13 cellular contexts compared by ENCODE assay signal in genomic region chr10:72729528-72729927, GRCh38. TPM values are rescaled to one million over a fixed set of nuclear protein-coding genes. Genes with fewer than 3 reads are reported as not detected.
DNase-seq lines count a peak whose midpoint lies in the region; ATAC-seq, FAIRE-seq and TF ChIP-seq lines count a peak whose summit lies in the region.
"Had no signal": no experiment of that assay in that cellular context is flagged by ENCODE, and none has a peak within 500 bp of the region (broad histone marks: within the 10 kb centered on the region; RNA-seq: fewer than 3 reads in every experiment).

No MANE protein-coding gene starts in this region.

- no peaks in the 10 kb centered on the region for H3K9me3 Mint-ChIP-seq in chondrocyte (ENCODE audit: low read depth)
- H3K9me3 Mint-ChIP-seq in Caco-2 (ENCODE audit: unreplicated experiment) = no peaks in the 10 kb centered on the region

- POLR2A ChIA-PET in Caco-2 (lab: Charles Lee) = no interaction called here

- H3K4me1 ChIP-seq in Caco-2 = no peaks in the 10 kb centered on the region; the same call in 1 of the 2 replicates

- no peaks in the 10 kb centered on the region for H3K27me3 Mint-ChIP-seq in chondrocyte (ENCODE audit: low read depth)
- H3K27me3 Mint-ChIP-seq in Caco-2 (ENCODE audit: insufficient read depth, unreplicated experiment) = no peaks in the 10 kb centered on the region

- intact Hi-C loops in Caco-2 (cut with micrococcal nuclease; ENCODE audit: unreplicated experiment) = no loop called here

- TF ChIP-seq CTCF in chondrocyte (IDR thresholded peaks at IDR 0.05) = no peak
- no peak for TF ChIP-seq CTCF in Caco-2 (IDR thresholded peaks at IDR 0.05; ENCODE audit: insufficient read depth in 1 of 2, low read depth in 1 of 2, low read length in 1 of 2, severe bottlenecking in 1 of 2, unreplicated experiment in 1 of 2)

- H3K27ac Mint-ChIP-seq in chondrocyte (ENCODE audit: unreplicated experiment) = peak overlapping the region; percentile 75
- no peak overlapping the region for H3K27ac Mint-ChIP-seq in Caco-2 (ENCODE audit: unreplicated experiment)

- TF ChIP-seq POLR2A in GM12891 (IDR thresholded peaks at IDR 0.05; ENCODE audit: low read depth, low read length) = no peak

- H3K4me3 Mint-ChIP-seq in chondrocyte (ENCODE audit: unreplicated experiment) = no peak overlapping the region
- no peak overlapping the region for H3K4me3 Mint-ChIP-seq in Caco-2 (ENCODE audit: unreplicated experiment)

- H3K36me3 ChIP-seq in Caco-2 (ENCODE audit: control insufficient read depth, insufficient read depth, low read length) = no peaks in the 10 kb centered on the region; the same call in 1 of the 2 replicates
- H3K36me3 ChIP-seq: stomach had no signal

- ATAC-seq in GM19452 (IDR thresholded peaks at IDR 0.05; ENCODE audit: unreplicated experiment) (peak; percentile 89), HG03095 (IDR thresholded peaks at IDR 0.05; ENCODE audit: unreplicated experiment) (peak; percentile 63), GM18520 (IDR thresholded peaks at IDR 0.05; ENCODE audit: unreplicated experiment) (no peak)

- no peaks in the 10 kb centered on the region for H3K27me3 ChIP-seq in Caco-2 (replicated peaks; ENCODE audit: control insufficient read depth, insufficient read depth, low read length)
- H3K27me3 ChIP-seq: stomach had no signal

- FAIRE-seq in GM12891 (lab: Jason Lieb, UNC) = peak; percentile 97

- H3K36me3 Mint-ChIP-seq in chondrocyte (ENCODE audit: low read depth) (peaks cover 1% of the 10 kb centered on the region), Caco-2 (ENCODE audit: insufficient read depth, unreplicated experiment) (peaks cover 4% of the 10 kb centered on the region)

- H3K9me3 ChIP-seq in Caco-2 = no peaks in the 10 kb centered on the region
- H3K9me3 ChIP-seq: stomach had no signal

- no peak for DNase-seq in GM12891 (ENCODE audit: insufficient read length, low spot score)
- DNase-seq in chondrocyte (ENCODE audit: low spot score) = no peak
- no peak for DNase-seq in stimulated activated naive CD4-positive, alpha-beta T cell (lab: John Stamatoyannopoulos, UW)
- DNase-seq in Caco-2 = no peak
- no peak for DNase-seq in islet precursor cell
- DNase-seq: DMS 273 treated with DMSO at 0.1 percent for 48 hours, head of caudate nucleus, NCI-H2171 treated with DMSO at 0.1 percent for 48 hours, stomach had no signal

- no TSS peak for BruUV-seq in Caco-2 (replicated peaks; lab: Mats Ljungman, UMichigan)

- H3K4me3 ChIP-seq in Caco-2 (ENCODE audit: low read depth, low read length) = no peak overlapping the region
- H3K4me3 ChIP-seq: skin epidermis, stomach had no signal

- peaks cover 42% of the 10 kb centered on the region for H3K4me1 Mint-ChIP-seq in chondrocyte (ENCODE audit: low read depth)
- H3K4me1 Mint-ChIP-seq in Caco-2 (ENCODE audit: low read depth, unreplicated experiment) = peaks cover 10% of the 10 kb centered on the region

- CTCF ChIA-PET in Caco-2 (lab: Charles Lee) = no interaction called here

TF ChIP-seq in GM12891, 5 proteins besides CTCF, POLR2A, EP300 and RAD21:
- TF ChIP-seq POLR2AphosphoS5 (IDR thresholded peaks at IDR 0.05; ENCODE audit: low read depth, low read length) (no peak), PAX5 (IDR thresholded peaks at IDR 0.05; ENCODE audit: insufficient read depth, low read length, severe bottlenecking) (peak; percentile 39), POU2F2 (IDR thresholded peaks at IDR 0.05; ENCODE audit: low read depth, low read length) (no peak), TAF1 (IDR thresholded peaks at IDR 0.05; ENCODE audit: low read depth, low read length) (no peak), SPI1 (IDR thresholded peaks at IDR 0.05; ENCODE audit: low read depth, low read length) (peak; percentile 77)
TF ChIP-seq in GM12891: peak in this region for 2.

RNA-seq across cellular contexts. Expression of gene MCU, which starts 37.6 kb away (rescaled TPM):
- polyA plus RNA-seq in GM12891 (2012; ENCODE audit: low read depth, missing spikeins) = 6.8 TPM
- total RNA-seq in chondrocyte (34.1 to 51.8 TPM (median 43.4 TPM) in 3 replicates), Caco-2 (2022) (52.2 and 62.5 TPM in 2 replicates)
